In the genomic region with DNA sequence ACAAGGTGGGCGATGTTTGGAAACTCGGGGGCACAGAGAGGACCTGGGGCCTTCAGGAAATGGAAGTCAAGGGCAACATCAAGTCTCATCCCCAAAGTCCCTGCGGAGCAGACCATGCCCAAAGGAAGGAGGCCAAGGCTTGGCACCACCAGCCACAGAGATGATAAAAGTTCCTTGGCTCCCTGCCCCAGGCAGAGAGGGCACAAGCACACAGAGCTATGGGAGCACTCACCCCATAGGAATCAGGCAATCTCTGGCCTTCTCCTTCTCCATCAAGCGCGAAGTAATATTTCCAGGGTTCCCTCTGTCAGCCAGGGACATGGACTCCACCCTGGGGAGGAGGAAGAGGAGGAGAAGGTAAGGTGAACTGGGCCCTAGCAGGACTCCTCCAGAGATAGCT, we compare ENCODE assay signal across 20 cellular contexts. TPM values are rescaled to one million over a fixed set of nuclear protein-coding genes. Genes with fewer than 3 reads are reported as not detected.
DNase-seq lines count a peak whose midpoint lies in the region; ATAC-seq and TF ChIP-seq lines count a peak whose summit lies in the region.
"Had no signal": no experiment of that assay in that cellular context is flagged by ENCODE, and none has a peak within 500 bp of the region (broad histone marks: within the 10 kb centered on the region; RNA-seq: fewer than 3 reads in every experiment).

No MANE protein-coding gene starts in this region.

- no peak for TF ChIP-seq POLR2A in stomach (IDR thresholded peaks at IDR 0.05)

- POLR2A ChIA-PET in activated CD8-positive, alpha-beta T cell treated with anti-CD3 and anti-CD28 coated beads, Interleukin-2, amount 10 ng/mL, durations not matched to agents 7 days and 5 days (lab: Charles Lee): interaction anchor here (2.5 to 2.7 kb wide), 2 partner anchors 8 to 36 kb away, joined by 9 to 13 read pairs; partner anchors contain the start of genes ACAA1 and OXSR1

- peaks cover 80 to 100% (median 100%) of the 10 kb centered on the region in 4 donors for H3K36me3 ChIP-seq in stomach

- WGBS in stomach, 5 donors: 51 to 88% (median 74%) methylated on average over 5 of the region's 5 CpGs

- peak; percentile 38 for DNase-seq in activated CD8-positive, alpha-beta memory T cell treated with anti-CD3 and anti-CD28 coated beads, Interleukin-2, amount 50 U/mL, for 48 hours
- DNase-seq in Right ventricle myocardium superior (no peak), mesenteric fat pad (ENCODE audit: low spot score) (peak; percentile 51), stomach (peak; percentile 28)
- no peak for DNase-seq in activated CD8-positive, alpha-beta T cell treated with anti-CD3 and anti-CD28 coated beads, Interleukin-2, amount 10 ng/mL, durations not matched to agents 7 days and 5 days
- DNase-seq: CD4-positive, CD25-positive, alpha-beta regulatory T cell; hypothalamus; mammary epithelial cell; NCI-H146; NCI-H524; NK-92 treated with Interleukin-12 subunit alpha and Interleukin-12 subunit beta, amount 100 ng/mL, for 24 hours; stimulated activated CD4-positive, alpha-beta T cell treated with anti-CD3 and anti-CD28 coated beads, Interleukin-12 subunit alpha, Interleukin-12 subunit beta, amount 100 ng/mL, for 4 hours; substantia nigra had no signal

- peaks cover 18 to 58% (median 30%) of the 10 kb centered on the region in 4 donors for H3K4me1 ChIP-seq in stomach

- H3K4me3 Mint-ChIP-seq in activated CD8-positive, alpha-beta T cell treated with anti-CD3 and anti-CD28 coated beads, Interleukin-2, amount 10 ng/mL, durations not matched to agents 7 days and 5 days: no peak overlapping the region
- H3K4me3 Mint-ChIP-seq: activated naive CD4-positive, alpha-beta T cell treated with anti-CD3 and anti-CD28 coated beads, Interleukin-2, amount 50 U/mL, for 24 hours; CD4-positive, CD25-positive, alpha-beta regulatory T cell; central memory CD8-positive, alpha-beta T cell had no signal

- peak; percentile 57 for ATAC-seq in Right ventricle myocardium superior (ENCODE audit: poor library complexity)
- ATAC-seq in HG03354 (IDR thresholded peaks at IDR 0.05; ENCODE audit: poor library complexity, severe bottlenecking, unreplicated experiment): no peak
- ATAC-seq in HG02981 (IDR thresholded peaks at IDR 0.05; ENCODE audit: unreplicated experiment): no peak
- no peak for ATAC-seq in activated CD8-positive, alpha-beta T cell treated with anti-CD3 and anti-CD28 coated beads, Interleukin-2, amount 10 ng/mL, durations not matched to agents 7 days and 5 days

- CTCF ChIA-PET in activated CD8-positive, alpha-beta T cell treated with anti-CD3 and anti-CD28 coated beads, Interleukin-2, amount 10 ng/mL, durations not matched to agents 7 days and 5 days (lab: Charles Lee): interaction anchor here (0.9 kb wide), 1 partner anchor 351 kb away, joined by 3 read pairs; no protein-coding TSS in a partner anchor

- H3K4me3 ChIP-seq in stomach: no peak overlapping the region
- H3K4me3 ChIP-seq: Peyer's patch had no signal

- intact Hi-C loops in Right ventricle myocardium superior (cut with DNase I): loop anchor here (10.0 kb wide), 1 partner anchor 346 kb away; no protein-coding TSS in a partner anchor
- intact Hi-C loops in stomach (cut with DNase I; ENCODE audit: low total_unique reads): loop anchor here (10.0 kb wide), 1 partner anchor 346 kb away; no protein-coding TSS in a partner anchor

- TF ChIP-seq CTCF in stomach (IDR thresholded peaks at IDR 0.05): no peak

- no peak overlapping the region for H3K27ac Mint-ChIP-seq in activated CD8-positive, alpha-beta T cell treated with anti-CD3 and anti-CD28 coated beads, Interleukin-2, amount 10 ng/mL, durations not matched to agents 7 days and 5 days

- no peak for TF ChIP-seq EP300 in stomach (IDR thresholded peaks at IDR 0.05)

- no peaks in the 10 kb centered on the region for H3K27me3 Mint-ChIP-seq in activated CD8-positive, alpha-beta T cell treated with anti-CD3 and anti-CD28 coated beads, Interleukin-2, amount 10 ng/mL, durations not matched to agents 7 days and 5 days (ENCODE audit: low read depth)
- H3K27me3 Mint-ChIP-seq: activated naive CD4-positive, alpha-beta T cell treated with anti-CD3 and anti-CD28 coated beads, Interleukin-2, amount 50 U/mL, for 24 hours; CD4-positive, CD25-positive, alpha-beta regulatory T cell; central memory CD8-positive, alpha-beta T cell had no signal

- peaks cover 24% of the 10 kb centered on the region for H3K4me1 Mint-ChIP-seq in activated CD8-positive, alpha-beta T cell treated with anti-CD3 and anti-CD28 coated beads, Interleukin-2, amount 10 ng/mL, durations not matched to agents 7 days and 5 days (ENCODE audit: low read depth)

- no peaks in the 10 kb centered on the region for H3K9me3 ChIP-seq in stomach
- H3K9me3 ChIP-seq: Peyer's patch had no signal

- no peaks in the 10 kb centered on the region for H3K27me3 ChIP-seq in stomach
- H3K27me3 ChIP-seq: Peyer's patch had no signal

- H3K27ac ChIP-seq in stomach: peak overlapping the region in 1 of 5 donors; percentile 3
- H3K27ac ChIP-seq: KMS-11 had no signal

- H3K36me3 Mint-ChIP-seq in activated CD8-positive, alpha-beta T cell treated with anti-CD3 and anti-CD28 coated beads, Interleukin-2, amount 10 ng/mL, durations not matched to agents 7 days and 5 days (ENCODE audit: low read depth): peaks cover 73% of the 10 kb centered on the region

- H3K9me3 Mint-ChIP-seq in activated CD8-positive, alpha-beta T cell treated with anti-CD3 and anti-CD28 coated beads, Interleukin-2, amount 10 ng/mL, durations not matched to agents 7 days and 5 days (ENCODE audit: insufficient read depth): no peaks in the 10 kb centered on the region
- H3K9me3 Mint-ChIP-seq: activated naive CD4-positive, alpha-beta T cell treated with anti-CD3 and anti-CD28 coated beads, Interleukin-2, amount 50 U/mL, for 24 hours; CD4-positive, CD25-positive, alpha-beta regulatory T cell; central memory CD8-positive, alpha-beta T cell had no signal

RNA-seq across cellular contexts. Expression of gene ACAA1, which starts 7.9 kb away (rescaled TPM):
- total RNA-seq in Right ventricle myocardium superior (111 TPM), mesenteric fat pad (67.6 TPM), stomach (100 to 1,000 TPM in 2 of 5 donors, 10 to 100 TPM in 3; 44.2 to 249 (median 80.4) TPM)
- polyA plus RNA-seq in stomach: 10 to 100 TPM; 60.9 to 79.1 (median 72.2) TPM
- total RNA-seq in activated CD8-positive, alpha-beta T cell treated with anti-CD3 and anti-CD28 coated beads, Interleukin-2, amount 10 ng/mL, durations not matched to agents 7 days and 5 days: 100 to 1,000 TPM in 1 of 2 experiments, 10 to 100 TPM in 1; 99.7 to 104 TPM

RNA-seq across cellular contexts. Expression of gene MYD88, which starts 9.4 kb away (rescaled TPM):
- total RNA-seq in Right ventricle myocardium superior (7.3 TPM), mesenteric fat pad (40.0 TPM), stomach (10 to 100 TPM in 4 of 5 donors, 1 to 10 TPM in 1; 9.0 to 67.8 (median 37.5) TPM)
- 10 to 100 TPM; 23.0 to 42.5 (median 26.3) TPM for polyA plus RNA-seq in stomach
- 10 to 100 TPM; 72.5 to 78.6 TPM for total RNA-seq in activated CD8-positive, alpha-beta T cell treated with anti-CD3 and anti-CD28 coated beads, Interleukin-2, amount 10 ng/mL, durations not matched to agents 7 days and 5 days
- total RNA-seq: HT1080 had no signal

RNA-seq across cellular contexts. Expression of gene OXSR1, which starts 36.3 kb away (rescaled TPM):
- total RNA-seq in Right ventricle myocardium superior: 24.0 TPM
- total RNA-seq in mesenteric fat pad: 51.8 TPM
- 10 to 100 TPM in 4 of 5 donors, 1 to 10 TPM in 1; 7.0 to 49.9 (median 27.5) TPM for total RNA-seq in stomach
- polyA plus RNA-seq in stomach: 10 to 100 TPM in 2 of 3 donors, 1 to 10 TPM in 1; 9.9 to 14.5 (median 11.2) TPM
- total RNA-seq in activated CD8-positive, alpha-beta T cell treated with anti-CD3 and anti-CD28 coated beads, Interleukin-2, amount 10 ng/mL, durations not matched to agents 7 days and 5 days: 10 to 100 TPM; 56.9 to 60.3 TPM

Comparison
In these comparisons a context has a peak if more than half of its experiments do, and no peak if none do; other contexts are left out.
1. DNase-seq: peak in activated CD8-positive, alpha-beta memory T cell treated with anti-CD3 and anti-CD28 coated beads, Interleukin-2, amount 50 U/mL, for 48 hours (single experiment), mesenteric fat pad (single experiment) and stomach (single experiment); none in Right ventricle myocardium superior (single experiment) and activated CD8-positive, alpha-beta T cell treated with anti-CD3 and anti-CD28 coated beads, Interleukin-2, amount 10 ng/mL, durations not matched to agents 7 days and 5 days (single experiment).